In genomic region chr2:166376488-166376828, GRCh38 we compare ENCODE assay signal across 2 cellular contexts.
TF ChIP-seq lines count a peak whose summit lies in the region.

No MANE protein-coding gene starts in this region.

TF ChIP-seq in K562, 482 proteins besides CTCF, POLR2A, EP300 and RAD21 (continued from another document and continues in another):
- no peak for TF ChIP-seq RNF219 (CRISPR knock-in tag; IDR thresholded peaks at IDR 0.05)
- TF ChIP-seq GTF2E2 (tag; IDR thresholded peaks at IDR 0.05) = peak; percentile 75; the same call in 1 of the 2 replicates
- peak; percentile 68 for TF ChIP-seq POLR2H (tag; IDR thresholded peaks at IDR 0.05; ENCODE audit: low read depth)
- no peak for TF ChIP-seq RB1 (IDR thresholded peaks at IDR 0.05; ENCODE audit: low read depth)
- TF ChIP-seq TAF9B (IDR thresholded peaks at IDR 0.05; ENCODE audit: partially characterized antibody) = no peak
- 0 out of 2 replicates have a peak, but pooled peaks have one; percentile 26 for TF ChIP-seq MIER1 (IDR thresholded peaks at IDR 0.05; ENCODE audit: low read depth)
- no peak for TF ChIP-seq SNRNP70 (optimal IDR thresholded peaks at IDR 0.05; ENCODE audit: low read depth, low read length)
- TF ChIP-seq RFX7 (CRISPR knock-in tag; IDR thresholded peaks at IDR 0.05) = no peak
- no peak for TF ChIP-seq FOS (IDR thresholded peaks at IDR 0.05; ENCODE audit: extremely low read depth, insufficient read length)
- 0 out of 2 replicates have a peak, but pooled peaks have one; percentile 2 for TF ChIP-seq ZNF766 (CRISPR knock-in tag; conservative IDR thresholded peaks at IDR 0.05)
- no peak for TF ChIP-seq ZNF41 (CRISPR knock-in tag; conservative IDR thresholded peaks at IDR 0.05)
- no peak for TF ChIP-seq GABPB1 (CRISPR knock-in tag; IDR thresholded peaks at IDR 0.05)
- 0 out of 2 replicates have a peak, but pooled peaks have one; percentile 3 for TF ChIP-seq GATAD2A (IDR thresholded peaks at IDR 0.05)
- TF ChIP-seq ZNF318 (IDR thresholded peaks at IDR 0.05; ENCODE audit: borderline replicate concordance in 1 of 2, low read depth in 1 of 2) = 0 out of 4 replicates have a peak, but pooled peaks of 1 of the 2 experiments have one; percentile 5
- no peak for TF ChIP-seq ATF1 (CRISPR knock-in tag; IDR thresholded peaks at IDR 0.05)
- peak; percentile 81; the same call in 1 of the 2 replicates for TF ChIP-seq ATF1 (tag; IDR thresholded peaks at IDR 0.05)
- no peak for TF ChIP-seq CHCHD3 (CRISPR knock-in tag; IDR thresholded peaks at IDR 0.05)
- 0 out of 2 replicates have a peak, but pooled peaks have one; percentile 6 for TF ChIP-seq TOE1 (IDR thresholded peaks at IDR 0.05; ENCODE audit: borderline replicate concordance)
- TF ChIP-seq TOE1 (CRISPR knock-in tag; IDR thresholded peaks at IDR 0.05; ENCODE audit: borderline replicate concordance, low read depth) = no peak
- no peak for TF ChIP-seq FOXK2 (conservative IDR thresholded peaks at IDR 0.05 in 1 of 2, IDR thresholded peaks at IDR 0.05 in 1 of 2; ENCODE audit: low read depth in 2 of 2)

TF ChIP-seq in liver, 16 proteins besides CTCF, POLR2A, EP300 and RAD21 (continued from another document):
- no peak for TF ChIP-seq REST (IDR thresholded peaks at IDR 0.05)
- TF ChIP-seq FOXA2 (IDR thresholded peaks at IDR 0.05) = no peak
- TF ChIP-seq RXRA (IDR thresholded peaks at IDR 0.05) = no peak
- TF ChIP-seq FOXA1 (IDR thresholded peaks at IDR 0.05) = no peak
